In the genomic region with DNA sequence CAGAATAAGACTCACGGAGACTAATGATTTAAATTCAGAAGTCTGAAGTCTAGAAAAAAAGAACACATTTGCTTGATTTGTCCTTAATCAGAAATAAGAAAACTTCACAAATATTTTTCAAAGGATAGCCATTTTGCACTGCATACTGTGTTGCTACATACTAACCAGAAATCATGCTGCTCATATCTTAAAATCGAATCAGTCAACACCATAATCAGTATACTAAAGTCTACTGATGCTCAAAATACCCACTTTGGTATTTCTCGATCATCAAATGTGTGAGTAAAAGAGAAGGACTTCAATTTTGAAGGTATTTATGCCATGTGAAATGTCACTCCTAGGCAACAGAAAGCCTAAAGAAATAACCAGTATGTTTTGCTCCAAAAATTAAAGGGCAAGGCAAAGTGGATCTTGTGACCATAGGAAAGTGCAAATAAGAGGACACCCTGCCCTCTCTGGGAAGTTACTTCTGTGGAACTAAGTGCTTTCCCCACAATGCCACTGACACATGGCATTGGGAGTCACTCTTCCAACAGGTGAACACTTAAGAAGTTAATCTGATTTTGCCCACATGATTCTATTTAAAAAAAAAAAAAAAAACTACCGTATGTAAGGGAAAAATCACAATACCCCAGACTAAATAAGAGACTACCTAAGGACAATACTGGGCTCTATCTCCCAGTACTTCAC, we compare ENCODE assay signal across 8 cellular contexts. TPM values are rescaled to one million over a fixed set of nuclear protein-coding genes. Genes with fewer than 3 reads are reported as not detected.
DNase-seq lines count a peak whose midpoint lies in the region; ATAC-seq and TF ChIP-seq lines count a peak whose summit lies in the region.

No MANE protein-coding gene starts in this region.

- peak overlapping the region; percentile 94 to 97 (median 95) for H3K27ac Mint-ChIP-seq in CD4-positive, CD25-positive, alpha-beta regulatory T cell
- H3K27ac Mint-ChIP-seq in neural crest cell (ENCODE audit: unreplicated experiment): no peak overlapping the region

- peak overlapping the region; percentile 96 to 99 (median 98) for H3K4me3 Mint-ChIP-seq in CD4-positive, CD25-positive, alpha-beta regulatory T cell
- peak overlapping the region; percentile 97 for H3K4me3 Mint-ChIP-seq in neural crest cell

- peaks cover 82% of the 10 kb centered on the region for H3K4me1 ChIP-seq in CD4-positive, CD25-positive, alpha-beta regulatory T cell (ENCODE audit: control insufficient read depth, insufficient read depth, low read length, poor library complexity, severe bottlenecking)
- H3K4me1 ChIP-seq in MM.1S (ENCODE audit: low read length) (peaks cover 58% of the 10 kb centered on the region), duodenal mucosa (ENCODE audit: control insufficient read depth in 1 of 2, insufficient read depth in 2 of 2, low read length in 2 of 2) (peaks cover 46 to 48% of the 10 kb centered on the region in 2 donors)

- H3K4me1 Mint-ChIP-seq in CD4-positive, CD25-positive, alpha-beta regulatory T cell: peaks cover 40 to 85% (median 69%) of the 10 kb centered on the region in 4 donors
- H3K4me1 Mint-ChIP-seq in neural crest cell: peaks cover 77% of the 10 kb centered on the region

- H3K4me3 ChIP-seq in CD4-positive, CD25-positive, alpha-beta regulatory T cell (ENCODE audit: low read depth, low read length): peak overlapping the region; percentile 92
- H3K4me3 ChIP-seq in MM.1S (ENCODE audit: low read length) (peak overlapping the region; percentile 89; the same call in 1 of the 2 replicates), duodenal mucosa (ENCODE audit: low read depth in 1 of 2, low read length in 2 of 2) (peak overlapping the region; percentile 87 to 90)

- no peaks in the 10 kb centered on the region for H3K27me3 ChIP-seq in CD4-positive, CD25-positive, alpha-beta regulatory T cell (ENCODE audit: control insufficient read depth, insufficient read depth, low read length)
- H3K27me3 ChIP-seq in MM.1S (replicated peaks; ENCODE audit: insufficient read depth, low read length) (0 out of 2 replicates have a peak, but pooled peaks cover 3% of the 10 kb centered on the region), duodenal mucosa (ENCODE audit: control insufficient read depth in 1 of 2, insufficient read depth in 2 of 2, low read length in 2 of 2) (no peaks in the 10 kb centered on the region)

- TF ChIP-seq CTCF in MM.1S (IDR thresholded peaks at IDR 0.05; ENCODE audit: low read length) (no peak), neural crest cell (conservative IDR thresholded peaks at IDR 0.05) (no peak)

- ATAC-seq in CD4-positive, CD25-positive, alpha-beta regulatory T cell (ENCODE audit: low read depth in 2 of 2): no peak
- ATAC-seq in GM21390 (IDR thresholded peaks at IDR 0.05; ENCODE audit: unreplicated experiment): no peak
- no peak for ATAC-seq in HG03521 (IDR thresholded peaks at IDR 0.05; ENCODE audit: unreplicated experiment)

- peaks cover 4% of the 10 kb centered on the region for H3K27me3 Mint-ChIP-seq in CD4-positive, CD25-positive, alpha-beta regulatory T cell
- peaks cover 2% of the 10 kb centered on the region for H3K27me3 Mint-ChIP-seq in neural crest cell (ENCODE audit: low read depth)

- peaks cover 69% of the 10 kb centered on the region for H3K79me2 ChIP-seq in MM.1S (ENCODE audit: low read length)

- no peaks in the 10 kb centered on the region for H4K20me1 ChIP-seq in MM.1S (ENCODE audit: insufficient read depth, low read length)

- H3K9ac ChIP-seq in MM.1S (ENCODE audit: low read length) (no peak overlapping the region), duodenal mucosa (ENCODE audit: low read depth in 1 of 2, low read length in 2 of 2) (peak overlapping the region; percentile 73 to 78)

- peak overlapping the region; percentile 88 for H3K4me2 ChIP-seq in MM.1S (ENCODE audit: low read depth, low read length)

- H3K9me3 Mint-ChIP-seq in CD4-positive, CD25-positive, alpha-beta regulatory T cell: peaks cover 0 to 2% (median 0%) of the 10 kb centered on the region in 7 donors
- H3K9me3 Mint-ChIP-seq in neural crest cell: no peaks in the 10 kb centered on the region

- H2AFZ ChIP-seq in MM.1S (ENCODE audit: low read length): no peak overlapping the region

- no peaks in the 10 kb centered on the region for H3K36me3 Mint-ChIP-seq in CD4-positive, CD25-positive, alpha-beta regulatory T cell
- H3K36me3 Mint-ChIP-seq in neural crest cell (ENCODE audit: low read depth): no peaks in the 10 kb centered on the region

- H3K9me2 ChIP-seq in MM.1S (replicated peaks; ENCODE audit: insufficient read depth, low read length): no peaks in the 10 kb centered on the region

- no peak for DNase-seq in CD4-positive, CD25-positive, alpha-beta regulatory T cell
- DNase-seq in MM.1S (no peak), neural crest cell (ENCODE audit: low read depth, low spot score) (no peak), NCI-H345 (lab: John Stamatoyannopoulos, UW) (no peak), CD1c-positive myeloid dendritic cell (ENCODE audit: extremely low spot score) (no peak)

- peak overlapping the region; percentile 63 for H3K27ac ChIP-seq in CD4-positive, CD25-positive, alpha-beta regulatory T cell (ENCODE audit: insufficient read depth, low read length, poor library complexity, severe bottlenecking)
- peak overlapping the region; percentile 74; the same call in 1 of the 2 replicates for H3K27ac ChIP-seq in MM.1S (ENCODE audit: low read length)
- H3K27ac ChIP-seq in duodenal mucosa (ENCODE audit: low read depth, low read length): no peak overlapping the region

- no peaks in the 10 kb centered on the region for H3K36me3 ChIP-seq in CD4-positive, CD25-positive, alpha-beta regulatory T cell (ENCODE audit: control insufficient read depth, insufficient read depth, low read length)
- no peaks in the 10 kb centered on the region for H3K36me3 ChIP-seq in MM.1S (replicated peaks; ENCODE audit: insufficient read depth, low read length)
- no peaks in the 10 kb centered on the region for H3K36me3 ChIP-seq in duodenal mucosa (ENCODE audit: control insufficient read depth in 1 of 2, insufficient read depth in 2 of 2, low read length in 2 of 2)

- H3K9me3 ChIP-seq in CD4-positive, CD25-positive, alpha-beta regulatory T cell (ENCODE audit: control insufficient read depth in 2 of 2, low read length in 2 of 2): no peaks in the 10 kb centered on the region
- no peaks in the 10 kb centered on the region for H3K9me3 ChIP-seq in MM.1S (replicated peaks; ENCODE audit: insufficient read depth, low read length)
- H3K9me3 ChIP-seq in duodenal mucosa (ENCODE audit: control insufficient read depth in 1 of 2, low read length in 2 of 2): no peaks in the 10 kb centered on the region

- peaks cover 38% of the 10 kb centered on the region for H3F3A ChIP-seq in MM.1S (ENCODE audit: insufficient read depth, low read length)

RNA-seq across cellular contexts. Expression of gene LRIG1, which starts 2.7 kb away (rescaled TPM):
- 81.3 TPM for total RNA-seq in CD4-positive, CD25-positive, alpha-beta regulatory T cell
- polyA plus RNA-seq in CD4-positive, CD25-positive, alpha-beta regulatory T cell: 10 to 100 TPM; 46.7 to 67.6 (median 64.4) TPM
- total RNA-seq in neural crest cell: 167 and 178 TPM in 2 replicates
